19 cellular contexts compared by ENCODE assay signal in the genomic region with DNA sequence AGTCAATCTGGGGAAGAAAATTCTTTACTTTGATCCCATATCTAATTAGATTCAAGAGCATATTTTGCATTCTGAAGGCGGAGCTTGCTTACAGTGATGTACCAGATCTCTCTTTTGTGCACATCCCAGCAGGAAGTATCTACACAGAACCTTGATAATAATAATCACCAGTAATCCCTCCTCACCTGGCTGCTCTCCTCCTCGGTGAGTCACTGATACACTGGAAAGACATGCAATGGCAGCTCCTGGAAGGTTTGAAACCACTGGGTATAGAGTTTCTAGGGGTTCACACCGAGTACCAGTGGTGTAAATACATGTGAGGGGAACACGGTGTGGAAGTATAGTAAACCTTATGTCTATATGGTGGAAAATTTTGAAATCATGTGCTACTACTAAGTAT.
DNase-seq lines count a peak whose midpoint lies in the region; ATAC-seq and TF ChIP-seq lines count a peak whose summit lies in the region.
"Had no signal": no experiment of that assay in that cellular context is flagged by ENCODE, and none has a peak within 500 bp of the region (broad histone marks: within the 10 kb centered on the region; RNA-seq: fewer than 3 reads in every experiment).

No MANE protein-coding gene starts in this region.

- no peak overlapping the region for H3K9ac ChIP-seq in MM.1S (ENCODE audit: low read length)

- H3K27ac Mint-ChIP-seq in activated CD8-positive, alpha-beta memory T cell treated with anti-CD3 and anti-CD28 coated beads, Interleukin-2, amount 10 ng/mL, durations not matched to agents 7 days and 5 days, result no peak overlapping the region
- no peak overlapping the region for H3K27ac Mint-ChIP-seq in chondrocyte (ENCODE audit: unreplicated experiment)
- H3K27ac Mint-ChIP-seq: CD14-positive monocyte, HFFc6 had no signal

- peak overlapping the region; percentile 66; the same call in 1 of the 2 replicates for H3K4me2 ChIP-seq in MM.1S (ENCODE audit: low read depth, low read length)
- H3K4me2 ChIP-seq: PC-9 had no signal

- no peaks in the 10 kb centered on the region for H3K9me2 ChIP-seq in MM.1S (replicated peaks; ENCODE audit: insufficient read depth, low read length)

- no peak overlapping the region for H3K4me3 Mint-ChIP-seq in activated CD8-positive, alpha-beta memory T cell treated with anti-CD3 and anti-CD28 coated beads, Interleukin-2, amount 10 ng/mL, durations not matched to agents 7 days and 5 days
- no peak overlapping the region for H3K4me3 Mint-ChIP-seq in chondrocyte (ENCODE audit: unreplicated experiment)
- H3K4me3 Mint-ChIP-seq: CD14-positive monocyte, HFFc6 had no signal

- H3K4me1 ChIP-seq in MM.1S (ENCODE audit: low read length), result peaks cover 51% of the 10 kb centered on the region

- no peaks in the 10 kb centered on the region for H3K36me3 Mint-ChIP-seq in activated CD8-positive, alpha-beta memory T cell treated with anti-CD3 and anti-CD28 coated beads, Interleukin-2, amount 10 ng/mL, durations not matched to agents 7 days and 5 days
- H3K36me3 Mint-ChIP-seq in chondrocyte (ENCODE audit: low read depth), result no peaks in the 10 kb centered on the region
- H3K36me3 Mint-ChIP-seq: CD14-positive monocyte had no signal

- CTCF ChIA-PET in activated CD8-positive, alpha-beta memory T cell treated with anti-CD3 and anti-CD28 coated beads, Interleukin-2, amount 10 ng/mL, durations not matched to agents 7 days and 5 days (lab: Charles Lee), result no interaction called here

- no peaks in the 10 kb centered on the region for H3K36me3 ChIP-seq in MM.1S (replicated peaks; ENCODE audit: insufficient read depth, low read length)

- peaks cover 21% of the 10 kb centered on the region for H3F3A ChIP-seq in MM.1S (ENCODE audit: insufficient read depth, low read length)

- no peak overlapping the region for H2AFZ ChIP-seq in MM.1S (ENCODE audit: low read length)
- H2AFZ ChIP-seq: PC-9 had no signal

- TF ChIP-seq CTCF in 22Rv1 (IDR thresholded peaks at IDR 0.05), result no peak
- no peak for TF ChIP-seq CTCF in C4-2B (conservative IDR thresholded peaks at IDR 0.05)
- TF ChIP-seq CTCF in MM.1S (IDR thresholded peaks at IDR 0.05; ENCODE audit: low read length), result no peak
- no peak for TF ChIP-seq CTCF in epithelial cell of esophagus (IDR thresholded peaks at IDR 0.05; ENCODE audit: insufficient read depth, low read depth, low read length, missing control alignments)
- no peak for TF ChIP-seq CTCF in chondrocyte (IDR thresholded peaks at IDR 0.05)

- no peaks in the 10 kb centered on the region for H3K27me3 ChIP-seq in MM.1S (replicated peaks; ENCODE audit: insufficient read depth, low read length)

- no peaks in the 10 kb centered on the region for H3K27me3 Mint-ChIP-seq in activated CD8-positive, alpha-beta memory T cell treated with anti-CD3 and anti-CD28 coated beads, Interleukin-2, amount 10 ng/mL, durations not matched to agents 7 days and 5 days
- no peaks in the 10 kb centered on the region for H3K27me3 Mint-ChIP-seq in chondrocyte (ENCODE audit: low read depth)

- H3K27ac ChIP-seq in 22Rv1 (peak overlapping the region; percentile 66; the same call in 1 of the 2 replicates), C4-2B (peak overlapping the region; percentile 54; the same call in 1 of the 2 replicates), MM.1S (ENCODE audit: low read length) (peak overlapping the region; percentile 50; the same call in 1 of the 2 replicates)
- H3K27ac ChIP-seq: PC-9, RWPE1 had no signal

- H4K20me1 ChIP-seq in MM.1S (ENCODE audit: insufficient read depth, low read length), result no peaks in the 10 kb centered on the region

- no peak for DNase-seq in MM.1S
- peak; percentile 41 for DNase-seq in epithelial cell of esophagus (ENCODE audit: low read depth)
- no peak for DNase-seq in activated CD8-positive, alpha-beta memory T cell treated with anti-CD3 and anti-CD28 coated beads, Interleukin-2, amount 10 ng/mL, durations not matched to agents 7 days and 5 days
- no peak for DNase-seq in SHP77 (lab: John Stamatoyannopoulos, UW)
- DNase-seq in chondrocyte (ENCODE audit: low spot score), result no peak
- DNase-seq: ACHN, DMS79 treated with DMSO at 0.1 percent for 48 hours, H7, HFFc6, KG1, NCI-H1105, NCI-H1694 treated with DMSO at 0.1 percent for 48 hours, NCI-H510A, NCI-H774, PC-9 had no signal

- peaks cover 8% of the 10 kb centered on the region for H3K4me1 Mint-ChIP-seq in activated CD8-positive, alpha-beta memory T cell treated with anti-CD3 and anti-CD28 coated beads, Interleukin-2, amount 10 ng/mL, durations not matched to agents 7 days and 5 days
- H3K4me1 Mint-ChIP-seq in chondrocyte (ENCODE audit: low read depth), result peaks cover 16% of the 10 kb centered on the region

- no peaks in the 10 kb centered on the region for H3K9me3 Mint-ChIP-seq in activated CD8-positive, alpha-beta memory T cell treated with anti-CD3 and anti-CD28 coated beads, Interleukin-2, amount 10 ng/mL, durations not matched to agents 7 days and 5 days (ENCODE audit: low read depth)
- H3K9me3 Mint-ChIP-seq in chondrocyte (ENCODE audit: low read depth), result no peaks in the 10 kb centered on the region
- H3K9me3 Mint-ChIP-seq: HFFc6 had no signal

- no peaks in the 10 kb centered on the region for H3K79me2 ChIP-seq in MM.1S (ENCODE audit: low read length)

- H3K4me3 ChIP-seq in MM.1S (ENCODE audit: low read length) (no peak overlapping the region), epithelial cell of esophagus (ENCODE audit: low read length) (no peak overlapping the region)
- H3K4me3 ChIP-seq: PC-9 had no signal

- no peak for ATAC-seq in activated CD8-positive, alpha-beta memory T cell treated with anti-CD3 and anti-CD28 coated beads, Interleukin-2, amount 10 ng/mL, durations not matched to agents 7 days and 5 days

- no peaks in the 10 kb centered on the region for H3K9me3 ChIP-seq in MM.1S (replicated peaks; ENCODE audit: insufficient read depth, low read length)
